15 cellular contexts compared by ENCODE assay signal in genomic region chr16:19008245-19008644, GRCh38. TPM values are rescaled to one million over a fixed set of nuclear protein-coding genes. Genes with fewer than 3 reads are reported as not detected.
DNase-seq lines count a peak whose midpoint lies in the region; ATAC-seq, FAIRE-seq and TF ChIP-seq lines count a peak whose summit lies in the region.
"Had no signal": no experiment of that assay in that cellular context is flagged by ENCODE, and none has a peak within 500 bp of the region (broad histone marks: within the 10 kb centered on the region; RNA-seq: fewer than 3 reads in every experiment).

No MANE protein-coding gene starts in this region.

- CTCF ChIA-PET in K562 (lab: Yijun Ruan, JAX; ENCODE audit: low intra/inter-chr PET ratio) = no interaction called here

- POLR2A ChIA-PET in K562 (lab: Yijun Ruan, JAX) = interaction anchor here (0.8 to 1.6 kb wide), 3 partner anchors 10 to 218 kb away, joined by 3 to 5 read pairs (median 3); partner anchors contain the start of gene RPS15A

- peak; percentile 73 for ATAC-seq in K562
- ATAC-seq in HG02610 (IDR thresholded peaks at IDR 0.05; ENCODE audit: unreplicated experiment) = no peak
- ATAC-seq in GM21423 (IDR thresholded peaks at IDR 0.05; ENCODE audit: unreplicated experiment) = no peak
- no peak for ATAC-seq in activated naive CD8-positive, alpha-beta T cell treated with anti-CD3 and anti-CD28 coated beads, Interleukin-2, amount 50 U/mL, for 24 hours
- no peak for ATAC-seq in GM21619 (IDR thresholded peaks at IDR 0.05; ENCODE audit: unreplicated experiment)
- ATAC-seq: sciatic nerve had no signal

- H3K36me3 ChIP-seq in K562 (ENCODE audit: control insufficient read depth, insufficient read depth, low read length) (no peaks in the 10 kb centered on the region), kidney epithelial cell (ENCODE audit: control insufficient read depth, insufficient read depth, low read length) (no peaks in the 10 kb centered on the region)

- 0 out of 5 replicates have a peak, but pooled peaks cover 0 to 3% of the 10 kb centered on the region in 2 experiments for H3K4me1 ChIP-seq in K562 (replicated peaks in 1 of 2; ENCODE audit: control insufficient read depth in 2 of 2, insufficient read depth in 2 of 2, low read length in 2 of 2)

- FAIRE-seq in K562 (lab: Jason Lieb, UNC) = peak; percentile 63

- H3K9ac ChIP-seq in K562 (ENCODE audit: insufficient read depth in 1 of 2, low read depth in 2 of 2, low read length in 2 of 2) = no peak overlapping the region

- no peaks in the 10 kb centered on the region for H3K36me3 Mint-ChIP-seq in activated naive CD8-positive, alpha-beta T cell treated with anti-CD3 and anti-CD28 coated beads, Interleukin-2, amount 50 U/mL, for 24 hours (ENCODE audit: low read depth)
- H3K36me3 Mint-ChIP-seq: activated naive CD8-positive, alpha-beta T cell; CD8-positive, alpha-beta memory T cell had no signal

- H3K27me3 ChIP-seq in K562 (ENCODE audit: control insufficient read depth in 2 of 2, insufficient read depth in 2 of 2, low read length in 2 of 2) = no peaks in the 10 kb centered on the region
- H3K27me3 ChIP-seq in kidney epithelial cell (ENCODE audit: control insufficient read depth, insufficient read depth, low read length) = no peaks in the 10 kb centered on the region

- WGBS in K562 (ENCODE audit: insufficient coverage, low coverage, missing lambda C conversion rate) = 12% methylated on average over 4 of the region's 4 CpGs

- no peaks in the 10 kb centered on the region for H3K79me2 ChIP-seq in K562 (ENCODE audit: control insufficient read depth, insufficient read depth, low read length)

- no peaks in the 10 kb centered on the region for H3K4me1 Mint-ChIP-seq in activated naive CD8-positive, alpha-beta T cell treated with anti-CD3 and anti-CD28 coated beads, Interleukin-2, amount 50 U/mL, for 24 hours
- H3K4me1 Mint-ChIP-seq: CD8-positive, alpha-beta memory T cell had no signal

- no peaks in the 10 kb centered on the region for H3K9me3 Mint-ChIP-seq in activated naive CD8-positive, alpha-beta T cell treated with anti-CD3 and anti-CD28 coated beads, Interleukin-2, amount 50 U/mL, for 24 hours

- no peaks in the 10 kb centered on the region for H4K20me1 ChIP-seq in K562 (replicated peaks; ENCODE audit: control insufficient read depth, insufficient read depth, low read length)

- H3K4me3 Mint-ChIP-seq in activated naive CD8-positive, alpha-beta T cell treated with anti-CD3 and anti-CD28 coated beads, Interleukin-2, amount 50 U/mL, for 24 hours = no peak overlapping the region
- H3K4me3 Mint-ChIP-seq: activated naive CD8-positive, alpha-beta T cell; CD8-positive, alpha-beta memory T cell had no signal

- peaks cover 2% of the 10 kb centered on the region for H3K27me3 Mint-ChIP-seq in activated naive CD8-positive, alpha-beta T cell treated with anti-CD3 and anti-CD28 coated beads, Interleukin-2, amount 50 U/mL, for 24 hours
- H3K27me3 Mint-ChIP-seq: activated naive CD8-positive, alpha-beta T cell had no signal

- peaks cover 5% of the 10 kb centered on the region; the same call in 1 of the 2 replicates for H3K9me3 ChIP-seq in K562 (replicated peaks; ENCODE audit: control insufficient read depth, insufficient read depth, low read depth, low read length)

- TF ChIP-seq RAD21 in K562 (CRISPR knock-in tag; conservative IDR thresholded peaks at IDR 0.05 in 1 of 2, IDR thresholded peaks at IDR 0.05 in 1 of 2) = no peak

- H3K27ac ChIP-seq in K562 (ENCODE audit: extremely low read depth, low read depth, low read length) = no peak overlapping the region

- in situ Hi-C loops in K562 (cut with MboI) = no loop called here

- no peak overlapping the region for H3K4me2 ChIP-seq in K562 (ENCODE audit: insufficient read depth, low read length)

- H3K27ac Mint-ChIP-seq in activated naive CD8-positive, alpha-beta T cell treated with anti-CD3 and anti-CD28 coated beads, Interleukin-2, amount 50 U/mL, for 24 hours = no peak overlapping the region
- H3K27ac Mint-ChIP-seq: activated naive CD8-positive, alpha-beta T cell; CD8-positive, alpha-beta memory T cell had no signal

- no TSS peak for BruUV-seq in K562 (replicated peaks; lab: Mats Ljungman, UMichigan)

- TF ChIP-seq EP300 in K562 (IDR thresholded peaks at IDR 0.05; ENCODE audit: low read length) = no peak

- H2AFZ ChIP-seq in K562 (ENCODE audit: low read depth, low read length) = no peak overlapping the region

- TF ChIP-seq POLR2A in K562 (conservative IDR thresholded peaks at IDR 0.05) = no peak

- H3K9me1 ChIP-seq in K562 (ENCODE audit: control insufficient read depth, insufficient read depth, low read length) = no peaks in the 10 kb centered on the region

- H3K4me3 ChIP-seq in K562 (no peak overlapping the region), kidney epithelial cell (ENCODE audit: low read depth, low read length) (no peak overlapping the region)

- TF ChIP-seq CTCF in K562 (IDR thresholded peaks at IDR 0.05 in 2 of 3, conservative IDR thresholded peaks at IDR 0.05 in 1 of 3; ENCODE audit: insufficient read depth in 2 of 3, low read depth in 1 of 3, low read length in 3 of 3) = no peak
- no peak for TF ChIP-seq CTCF in kidney epithelial cell (IDR thresholded peaks at IDR 0.05; ENCODE audit: insufficient read depth, low read length, poor library complexity, severe bottlenecking)

- DNase-seq in AG20443 (ENCODE audit: low spot score) (peak; percentile 72), LHCN-M2 (ENCODE audit: low read depth) (peak; percentile 92), K562 (ENCODE audit: extremely low read depth in 1 of 4, low spot score in 3 of 4) (peak in 1 of 4 experiments; percentile 41), kidney epithelial cell (ENCODE audit: low read depth) (peak; percentile 37)
- no peak for DNase-seq in activated naive CD8-positive, alpha-beta T cell treated with anti-CD3 and anti-CD28 coated beads, Interleukin-2, amount 50 U/mL, for 24 hours
- DNase-seq: CD8-positive, alpha-beta memory T cell; erythroblast; midbrain; NCI-H1417 treated with DMSO at 0.1 percent for 48 hours; SIG-M5 had no signal

- intact Hi-C loops in K562 (cut with micrococcal nuclease) = no loop called here

TF ChIP-seq in K562, 482 proteins besides CTCF, POLR2A, EP300 and RAD21 (continues in another document):
- peak; percentile 37 for TF ChIP-seq MEIS2 (IDR thresholded peaks at IDR 0.05; ENCODE audit: partially characterized antibody)
- TF ChIP-seq PPARD (CRISPR knock-in tag; IDR thresholded peaks at IDR 0.05) = no peak
- TF ChIP-seq, protein P1, sequence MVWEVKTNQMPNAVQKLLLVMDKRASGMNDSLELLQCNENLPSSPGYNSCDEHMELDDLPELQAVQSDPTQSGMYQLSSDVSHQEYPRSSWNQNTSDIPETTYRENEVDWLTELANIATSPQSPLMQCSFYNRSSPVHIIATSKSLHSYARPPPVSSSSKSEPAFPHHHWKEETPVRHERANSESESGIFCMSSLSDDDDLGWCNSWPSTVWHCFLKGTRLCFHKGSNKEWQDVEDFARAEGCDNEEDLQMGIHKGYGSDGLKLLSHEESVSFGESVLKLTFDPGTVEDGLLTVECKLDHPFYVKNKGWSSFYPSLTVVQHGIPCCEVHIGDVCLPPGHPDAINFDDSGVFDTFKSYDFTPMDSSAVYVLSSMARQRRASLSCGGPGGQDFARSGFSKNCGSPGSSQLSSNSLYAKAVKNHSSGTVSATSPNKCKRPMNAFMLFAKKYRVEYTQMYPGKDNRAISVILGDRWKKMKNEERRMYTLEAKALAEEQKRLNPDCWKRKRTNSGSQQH (CRISPR knock-in tag; IDR thresholded peaks at IDR 0.05) = no peak
- no peak for TF ChIP-seq ZNF696 (CRISPR knock-in tag; conservative IDR thresholded peaks at IDR 0.05)

RNA-seq across cellular contexts. Expression of gene TMC7, which starts 24.5 kb away (rescaled TPM):
- total RNA-seq in LHCN-M2 (2014; rRNA removed) = 2.1 and 2.8 TPM in 2 replicates
- polyA plus RNA-seq in LHCN-M2 (2012) = 1.3 TPM
- total RNA-seq in K562 (2011; cell fraction: chromatin; rRNA removed; ENCODE audit: low replicate concordance) = 7.4 and 8.2 TPM in 2 replicates
- 4.1 and 5.3 TPM in 2 replicates for total RNA-seq in K562 (2011; cell fraction: nucleolus; rRNA removed)
- total RNA-seq in K562 (2011; cell fraction: nucleoplasm; rRNA removed) = 5.4 and 7.0 TPM in 2 replicates
- total RNA-seq in K562 (2014; rRNA removed) = 0.77 and 2.0 TPM in 2 replicates
- total RNA-seq in K562 (2014; rRNA removed; fragmentation: Illumina TruSeq; extraction: Trizol) = 1.7 and 1.9 TPM in 2 replicates
- total RNA-seq in K562 (2015; rRNA removed; fragmentation: Illumina TruSeq; extraction: Trizol) = 0.57 and 0.76 TPM in 2 replicates
- total RNA-seq in K562 (2021) = 1.5 TPM in 2 replicates
- polyA plus RNA-seq in K562 (2011; rRNA removed) = 0.85 and 1.8 TPM in 2 replicates
- 1.0 and 1.3 TPM in 2 replicates for polyA plus RNA-seq in K562 (2011; cell fraction: cytosol; rRNA removed)
- 1.3 and 2.3 TPM in 2 replicates for polyA plus RNA-seq in K562 (2011; cell fraction: nucleus; rRNA removed)
- 0.94 and 1.9 TPM in 2 replicates for polyA plus RNA-seq in K562 (2012)
- polyA plus RNA-seq in K562 (2014; fragmentation: Illumina TruSeq; extraction: Trizol) = 1.8 and 2.0 TPM in 2 replicates
- under 1 TPM; 0.08 to 0.32 TPM for polyA plus RNA-seq in K562 (2014; fragmentation: Nextera tagmentation; extraction: Ambion mirVana)
- polyA plus RNA-seq in K562 (2014; rRNA removed) = 1.5 and 1.8 TPM in 2 replicates
- 1.3 and 2.9 TPM in 2 replicates for polyA minus RNA-seq in K562 (2011; rRNA and poly(A)+ RNA removed)
- 0.82 and 1.7 TPM in 2 replicates for polyA minus RNA-seq in K562 (2011; cell fraction: cytosol; rRNA and poly(A)+ RNA removed)
- 0.89 and 1.3 TPM in 2 replicates for polyA minus RNA-seq in K562 (2011; cell fraction: nucleus; rRNA and poly(A)+ RNA removed)
- total RNA-seq in kidney epithelial cell = 0.75 and 1.6 TPM in 2 replicates
- total RNA-seq: CD8-positive, alpha-beta memory T cell had no signal
- polyA plus RNA-seq: CD8-positive, alpha-beta memory T cell had no signal

RNA-seq across cellular contexts. Expression of gene COQ7, which starts 59.2 kb away (rescaled TPM):
- total RNA-seq in LHCN-M2 (2014; rRNA removed) = 11.9 and 17.8 TPM in 2 replicates
- 11.2 TPM for polyA plus RNA-seq in LHCN-M2 (2012)
- total RNA-seq in K562 (2011; cell fraction: chromatin; rRNA removed; ENCODE audit: low replicate concordance) = 15.2 and 20.2 TPM in 2 replicates
- 14.1 and 16.3 TPM in 2 replicates for total RNA-seq in K562 (2011; cell fraction: nucleolus; rRNA removed)
- total RNA-seq in K562 (2011; cell fraction: nucleoplasm; rRNA removed) = 16.9 and 18.6 TPM in 2 replicates
- total RNA-seq in K562 (2014; rRNA removed) = 22.1 and 23.3 TPM in 2 replicates
- 11.2 and 13.0 TPM in 2 replicates for total RNA-seq in K562 (2014; rRNA removed; fragmentation: Illumina TruSeq; extraction: Trizol)
- total RNA-seq in K562 (2015; rRNA removed; fragmentation: Illumina TruSeq; extraction: Trizol) = 12.2 and 13.0 TPM in 2 replicates
- total RNA-seq in K562 (2021) = 22.5 and 23.4 TPM in 2 replicates
- polyA plus RNA-seq in K562 (2011; rRNA removed) = 12.2 and 15.2 TPM in 2 replicates
- polyA plus RNA-seq in K562 (2011; cell fraction: cytosol; rRNA removed) = 10.2 and 11.2 TPM in 2 replicates
- 5.8 and 6.8 TPM in 2 replicates for polyA plus RNA-seq in K562 (2011; cell fraction: nucleus; rRNA removed)
- 11.7 and 15.8 TPM in 2 replicates for polyA plus RNA-seq in K562 (2012)
- polyA plus RNA-seq in K562 (2014; fragmentation: Illumina TruSeq; extraction: Trizol) = 19.6 and 24.0 TPM in 2 replicates
- 1 to 10 TPM; 2.3 to 3.5 TPM for polyA plus RNA-seq in K562 (2014; fragmentation: Nextera tagmentation; extraction: Ambion mirVana)
- polyA plus RNA-seq in K562 (2014; rRNA removed) = 26.1 and 33.4 TPM in 2 replicates
- 18.8 and 21.9 TPM in 2 replicates for polyA minus RNA-seq in K562 (2011; rRNA and poly(A)+ RNA removed)
- polyA minus RNA-seq in K562 (2011; cell fraction: cytosol; rRNA and poly(A)+ RNA removed) = 3.1 and 9.2 TPM in 2 replicates
- polyA minus RNA-seq in K562 (2011; cell fraction: nucleus; rRNA and poly(A)+ RNA removed) = 7.8 and 10.3 TPM in 2 replicates
- 20.1 and 22.0 TPM in 2 replicates for total RNA-seq in kidney epithelial cell
